ENCODE assay signal across 8 cellular contexts in the genomic region with DNA sequence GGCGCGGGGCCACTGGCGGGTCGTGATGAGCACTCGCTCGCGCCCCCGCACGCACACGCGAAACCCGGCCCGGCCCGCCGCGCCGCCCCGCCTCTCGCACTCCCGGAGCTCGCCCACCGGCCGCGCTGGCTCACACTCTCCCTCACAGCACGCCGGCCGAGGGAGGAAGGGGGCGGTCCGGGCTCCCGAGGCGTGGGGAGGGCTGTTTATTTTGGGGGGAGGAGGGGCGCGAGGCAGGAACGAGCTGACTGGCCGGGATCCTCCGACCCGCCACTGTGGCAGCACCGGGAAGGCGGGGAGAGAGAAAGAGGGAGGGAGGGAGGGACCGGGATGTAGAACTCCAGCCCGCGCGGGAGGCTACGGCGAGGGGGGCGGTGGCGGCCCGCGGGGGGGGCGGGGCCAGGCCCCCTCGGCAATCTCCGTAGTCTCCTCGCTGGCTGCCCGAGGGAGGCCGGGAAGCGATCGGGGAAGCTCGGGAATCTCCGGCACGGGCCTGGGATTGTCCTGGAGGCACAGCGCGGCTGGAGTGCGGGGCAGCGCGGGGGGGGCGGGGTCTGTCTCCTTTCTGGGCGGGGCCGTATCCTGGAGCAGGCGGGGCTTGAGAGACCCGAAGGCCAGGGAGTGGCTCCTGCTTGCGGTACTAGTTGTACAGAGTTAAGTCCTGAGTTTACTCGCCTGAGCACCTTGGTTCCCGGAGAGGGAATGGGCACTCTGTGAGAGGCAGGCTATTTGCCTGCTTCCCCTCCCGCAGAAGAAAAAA. TPM values are rescaled to one million over a fixed set of nuclear protein-coding genes. Genes with fewer than 3 reads are reported as not detected.
DNase-seq lines count a peak whose midpoint lies in the region; ATAC-seq and TF ChIP-seq lines count a peak whose summit lies in the region.

RBFOX2 (minus strand) TSS at position 179 of the 760 bp plus-strand sequence. CDS start 399 bp downstream, outside the sequence.

- no peaks in the 10 kb centered on the region for H3K27me3 ChIP-seq in PC-9 (ENCODE audit: insufficient read depth, low read depth)

- H4K20me1 ChIP-seq in PC-9 (ENCODE audit: insufficient read depth), result peaks cover 27% of the 10 kb centered on the region

- peaks cover 15% of the 10 kb centered on the region for H3K27me3 Mint-ChIP-seq in activated T-cell treated with anti-CD3 and anti-CD28 coated beads, Interleukin-2, amount 50 U/mL, for 72 hours (ENCODE audit: low read depth)

- peak; percentile 88 to 92 for ATAC-seq in activated T-cell treated with anti-CD3 and anti-CD28 coated beads, Interleukin-2, amount 50 U/mL, for 72 hours (replicated peaks in 1 of 2)
- ATAC-seq in mucosa of descending colon (peak; percentile 92), HG03378 (IDR thresholded peaks at IDR 0.05; ENCODE audit: unreplicated experiment) (no peak)

- H3K27ac Mint-ChIP-seq in activated T-cell treated with anti-CD3 and anti-CD28 coated beads, Interleukin-2, amount 50 U/mL, for 72 hours, result peak within 1 kb of the TSS; percentile 39

- H3K36me3 ChIP-seq in PC-9 (ENCODE audit: low read depth) (peaks cover 16% of the 10 kb centered on the region), mucosa of descending colon (ENCODE audit: low read depth) (no peaks in the 10 kb centered on the region)

- POLR2A ChIA-PET in PC-9 (lab: Charles Lee; ENCODE audit: unreplicated experiment), result interaction anchor here (0.5 to 1.1 kb wide), 11 partner anchors 24 to 729 kb away, joined by 3 to 18 read pairs (median 5); partner anchors contain the start of gene TOM1

- H3K36me3 Mint-ChIP-seq in activated T-cell treated with anti-CD3 and anti-CD28 coated beads, Interleukin-2, amount 50 U/mL, for 72 hours (ENCODE audit: insufficient read depth in 2 of 2), result peaks cover 2% of the 10 kb centered on the region in 2 donors

- DNase-seq in DMS79 (lab: John Stamatoyannopoulos, UW) (peak; percentile 80), PC-9 (peak; percentile 91 to 99), erythroblast (lab: John Stamatoyannopoulos, UW) (peak; percentile 79 to 84), mucosa of descending colon (peak; percentile 96 to 99 (median 98))
- DNase-seq in Jurkat, Clone E6-1 (ENCODE audit: low read depth, low spot score), result peak; percentile 57
- peak; percentile 79 to 85 for DNase-seq in activated T-cell treated with anti-CD3 and anti-CD28 coated beads, Interleukin-2, amount 50 U/mL, for 72 hours
- peak; percentile 60 to 72 for DNase-seq in stimulated activated CD8-positive, alpha-beta memory T cell treated with anti-CD3 and anti-CD28 coated beads, Interleukin-15, amount 100 ng/mL, for 48 hours (ENCODE audit: low read depth in 2 of 2)

- TF ChIP-seq CTCF in PC-9 (conservative IDR thresholded peaks at IDR 0.05) (no peak), mucosa of descending colon (IDR thresholded peaks at IDR 0.05) (no peak)

- H3K4me3 Mint-ChIP-seq in activated T-cell treated with anti-CD3 and anti-CD28 coated beads, Interleukin-2, amount 50 U/mL, for 72 hours, result peak within 1 kb of the TSS; percentile 91 to 93

- H3K4me3 ChIP-seq in Jurkat, Clone E6-1 (ENCODE audit: low read length), result peak within 1 kb of the TSS; percentile 58
- peak within 1 kb of the TSS; percentile 74 for H3K4me3 ChIP-seq in PC-9
- peak within 1 kb of the TSS; percentile 59 for H3K4me3 ChIP-seq in mucosa of descending colon

- no peaks in the 10 kb centered on the region for H3K9me2 ChIP-seq in PC-9 (ENCODE audit: insufficient read depth)

- no peak for TF ChIP-seq POLR2A in erythroblast (IDR thresholded peaks at IDR 0.05; ENCODE audit: low read length)

- peaks cover 22% of the 10 kb centered on the region for H3K4me1 ChIP-seq in PC-9 (replicated peaks; ENCODE audit: insufficient read depth)
- H3K4me1 ChIP-seq in mucosa of descending colon (ENCODE audit: low read depth), result peaks cover 19% of the 10 kb centered on the region

- 0 out of 2 replicates have a peak, but pooled peaks cover 9% of the 10 kb centered on the region for H3F3A ChIP-seq in PC-9 (ENCODE audit: insufficient read depth, low read depth)

- H3K9me3 ChIP-seq in PC-9 (ENCODE audit: insufficient read depth, low read depth), result no peaks in the 10 kb centered on the region
- H3K9me3 ChIP-seq in mucosa of descending colon, result no peaks in the 10 kb centered on the region

- CTCF ChIA-PET in PC-9 (lab: Charles Lee), result interaction anchor here (0.6 to 4.1 kb wide), 3 partner anchors 37 to 489 kb away, joined by 3 to 44 read pairs (median 4); no protein-coding TSS in a partner anchor

- peak within 1 kb of the TSS; percentile 29 for H3K27ac ChIP-seq in PC-9

- intact Hi-C loops in PC-9 (cut with micrococcal nuclease; ENCODE audit: unreplicated experiment), result loop anchor here (1.0 kb wide), 1 partner anchor 37 kb away; no protein-coding TSS in a partner anchor
- intact Hi-C loops in mucosa of descending colon (cut with DNase I, micrococcal nuclease), result no loop called here

- peaks cover 43% of the 10 kb centered on the region for H3K79me2 ChIP-seq in PC-9 (ENCODE audit: low read depth)

- peaks cover 17% of the 10 kb centered on the region for H3K4me1 Mint-ChIP-seq in activated T-cell treated with anti-CD3 and anti-CD28 coated beads, Interleukin-2, amount 50 U/mL, for 72 hours (ENCODE audit: low read depth)

- BruUV-seq in PC-9 (replicated peaks; lab: Mats Ljungman, UMichigan), result no TSS peak

- peak within 1 kb of the TSS; percentile 80 for H3K4me2 ChIP-seq in PC-9

- H3K9me3 Mint-ChIP-seq in activated T-cell treated with anti-CD3 and anti-CD28 coated beads, Interleukin-2, amount 50 U/mL, for 72 hours, result no peaks in the 10 kb centered on the region

- peak within 1 kb of the TSS; percentile 71 for H2AFZ ChIP-seq in PC-9

RNA-seq across cellular contexts. Expression of gene RBFOX2, which starts in this region (rescaled TPM):
- polyA plus RNA-seq in Jurkat, Clone E6-1 (2012; ENCODE audit: insufficient read depth, insufficient read length), result 9.8 TPM
- 81.7 and 109 TPM in 2 replicates for total RNA-seq in PC-9 (2021)
- total RNA-seq in activated T-cell treated with anti-CD3 and anti-CD28 coated beads, Interleukin-2, amount 50 U/mL, for 72 hours, result 1 to 10 TPM; 2.3 to 4.4 TPM
- 100 to 1,000 TPM in 1 of 3 donors, 10 to 100 TPM in 2; 46.0 to 141 (median 46.2) TPM for total RNA-seq in mucosa of descending colon

Comparison
In these comparisons a context has a peak if more than half of its experiments do, and no peak if none do; other contexts are left out.
1. RNA of gene RBFOX2 (total RNA-seq): 81.7 to 109 TPM in PC-9 and 46.0 to 141 TPM in mucosa of descending colon; 2.3 to 4.4 TPM in activated T-cell treated with anti-CD3 and anti-CD28 coated beads, Interleukin-2, amount 50 U/mL, for 72 hours; every median in the first group is over 4 times any median in the second.
2. Peak in every context shown above with its lines, with median percentiles within 50 percentile points of each other: DNase-seq and H3K4me3 ChIP-seq.